In genomic region chr20:7742479-7742878, GRCh38 we compare ENCODE assay signal across 14 cellular contexts.
DNase-seq lines count a peak whose midpoint lies in the region; ATAC-seq and TF ChIP-seq lines count a peak whose summit lies in the region.
"Had no signal": no experiment of that assay in that cellular context is flagged by ENCODE, and none has a peak within 500 bp of the region (broad histone marks: within the 10 kb centered on the region; RNA-seq: fewer than 3 reads in every experiment).

No MANE protein-coding gene starts in this region.

- peaks cover 4% of the 10 kb centered on the region for H3K9me3 Mint-ChIP-seq in type B pancreatic cell
- H3K9me3 Mint-ChIP-seq: activated naive CD4-positive, alpha-beta T cell treated with anti-CD3 and anti-CD28 coated beads, Interleukin-2, amount 50 U/mL, for 24 hours had no signal

- TF ChIP-seq CTCF in type B pancreatic cell (conservative IDR thresholded peaks at IDR 0.05), result no peak

- H3K4me1 Mint-ChIP-seq in type B pancreatic cell (ENCODE audit: unreplicated experiment), result no peaks in the 10 kb centered on the region
- H3K4me1 Mint-ChIP-seq: activated CD8-positive, alpha-beta memory T cell treated with anti-CD3 and anti-CD28 coated beads, Interleukin-2, amount 10 ng/mL, durations not matched to agents 7 days and 5 days; activated naive CD4-positive, alpha-beta T cell treated with anti-CD3 and anti-CD28 coated beads, Interleukin-2, amount 50 U/mL, for 24 hours; CD8-positive, alpha-beta memory T cell had no signal

- H3K4me3 Mint-ChIP-seq in type B pancreatic cell, result no peak overlapping the region
- H3K4me3 Mint-ChIP-seq: activated CD8-positive, alpha-beta memory T cell treated with anti-CD3 and anti-CD28 coated beads, Interleukin-2, amount 10 ng/mL, durations not matched to agents 7 days and 5 days; activated naive CD4-positive, alpha-beta T cell treated with anti-CD3 and anti-CD28 coated beads, Interleukin-2, amount 50 U/mL, for 24 hours; CD8-positive, alpha-beta memory T cell had no signal

- H3K27me3 Mint-ChIP-seq in type B pancreatic cell, result no peaks in the 10 kb centered on the region
- H3K27me3 Mint-ChIP-seq: activated CD8-positive, alpha-beta memory T cell treated with anti-CD3 and anti-CD28 coated beads, Interleukin-2, amount 10 ng/mL, durations not matched to agents 7 days and 5 days; activated naive CD4-positive, alpha-beta T cell treated with anti-CD3 and anti-CD28 coated beads, Interleukin-2, amount 50 U/mL, for 24 hours; CD8-positive, alpha-beta memory T cell had no signal

- DNase-seq in HCEC 1CT (peak; percentile 93), NCI-H510A (lab: John Stamatoyannopoulos, UW) (peak; percentile 52), dermis blood vessel endothelial cell (peak; percentile 81), non-pigmented ciliary epithelial cell (ENCODE audit: low read depth) (peak; percentile 55), type B pancreatic cell (ENCODE audit: extremely low spot score, unreplicated experiment) (no peak), NCI-H2196 (lab: John Stamatoyannopoulos, UW; ENCODE audit: unreplicated experiment) (no peak)
- DNase-seq: activated CD8-positive, alpha-beta memory T cell treated with anti-CD3 and anti-CD28 coated beads, Interleukin-2, amount 10 ng/mL, durations not matched to agents 7 days and 5 days; CD8-positive, alpha-beta memory T cell; gastrocnemius medialis; small intestine; testis had no signal

- H3K27ac Mint-ChIP-seq in type B pancreatic cell, result no peak overlapping the region
- H3K27ac Mint-ChIP-seq: activated CD8-positive, alpha-beta memory T cell treated with anti-CD3 and anti-CD28 coated beads, Interleukin-2, amount 10 ng/mL, durations not matched to agents 7 days and 5 days; activated naive CD4-positive, alpha-beta T cell treated with anti-CD3 and anti-CD28 coated beads, Interleukin-2, amount 50 U/mL, for 24 hours had no signal

- ATAC-seq in GM21390 (IDR thresholded peaks at IDR 0.05; ENCODE audit: unreplicated experiment), result no peak
- no peak for ATAC-seq in GM21528 (IDR thresholded peaks at IDR 0.05; ENCODE audit: low FRiP score, unreplicated experiment)
- ATAC-seq: activated CD8-positive, alpha-beta memory T cell treated with anti-CD3 and anti-CD28 coated beads, Interleukin-2, amount 10 ng/mL, durations not matched to agents 7 days and 5 days; gastrocnemius medialis had no signal

- no peaks in the 10 kb centered on the region for H3K36me3 Mint-ChIP-seq in type B pancreatic cell
- H3K36me3 Mint-ChIP-seq: activated CD8-positive, alpha-beta memory T cell treated with anti-CD3 and anti-CD28 coated beads, Interleukin-2, amount 10 ng/mL, durations not matched to agents 7 days and 5 days; activated naive CD4-positive, alpha-beta T cell treated with anti-CD3 and anti-CD28 coated beads, Interleukin-2, amount 50 U/mL, for 24 hours; CD8-positive, alpha-beta memory T cell had no signal

Comparison
In these comparisons a context has a peak if more than half of its experiments do, and no peak if none do; other contexts are left out.
1. DNase-seq: peak in HCEC 1CT (single experiment), NCI-H510A (single experiment), dermis blood vessel endothelial cell (single experiment) and non-pigmented ciliary epithelial cell (single experiment); none in type B pancreatic cell (single experiment) and NCI-H2196 (single experiment).